8 cellular contexts compared by ENCODE assay signal in the genomic region with DNA sequence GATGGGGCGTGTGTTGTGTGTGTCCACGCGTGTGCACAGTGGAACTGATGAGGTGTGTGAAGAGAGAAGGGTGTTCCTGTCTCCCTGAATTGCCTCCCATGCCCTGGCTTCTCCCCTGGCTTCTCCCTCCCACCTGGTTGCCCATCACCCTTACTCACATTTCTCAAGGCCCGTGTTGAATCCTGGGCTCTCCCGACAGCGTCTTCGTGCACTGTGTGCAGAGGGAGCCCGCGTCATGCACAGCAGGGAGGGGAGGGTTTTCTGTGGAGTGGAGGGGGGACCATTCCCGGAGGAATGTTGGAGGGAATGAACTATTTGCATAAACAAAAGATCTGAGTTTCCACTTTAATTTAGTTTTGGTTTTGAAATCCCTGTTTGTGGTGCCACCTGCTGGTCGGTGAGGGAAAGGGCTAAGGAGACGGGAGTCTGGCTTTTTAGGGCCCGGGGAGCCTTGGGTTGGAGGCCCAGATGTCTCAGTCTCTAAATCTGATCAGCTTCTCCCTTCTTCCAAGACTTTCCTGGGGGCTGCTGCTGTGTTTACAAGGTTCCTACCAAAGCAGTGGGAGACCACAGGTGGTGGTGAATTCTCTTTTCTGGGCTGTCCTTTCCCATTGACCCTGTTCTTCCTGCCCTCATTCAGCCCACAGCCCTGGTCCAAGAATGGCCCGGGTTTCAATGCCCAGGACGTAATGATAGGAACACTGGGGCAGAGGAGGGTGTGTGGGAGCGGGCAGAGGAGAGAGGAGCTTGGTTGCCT. TPM values are rescaled to one million over a fixed set of nuclear protein-coding genes. Genes with fewer than 3 reads are reported as not detected.
DNase-seq lines count a peak whose midpoint lies in the region; ATAC-seq, FAIRE-seq and TF ChIP-seq lines count a peak whose summit lies in the region.

A gene (minus strand): TSS at position 217 of the 757 bp plus-strand sequence. CDS start 57 bp downstream, at position 160.

- H3K4me3 ChIP-seq in foreskin fibroblast (ENCODE audit: low read depth in 1 of 2, low read length in 2 of 2) = peak within 1 kb of the TSS; percentile 58 to 98

- no peaks in the 10 kb centered on the region for H3K27me3 Mint-ChIP-seq in CD4-positive, alpha-beta T cell
- H3K27me3 Mint-ChIP-seq in neural crest cell (ENCODE audit: low read depth) = peaks cover 2% of the 10 kb centered on the region

- H3K27me3 ChIP-seq in CD4-positive, alpha-beta T cell (ENCODE audit: control insufficient read depth, insufficient read depth, low read length) = no peaks in the 10 kb centered on the region

- H3K36me3 Mint-ChIP-seq in CD4-positive, alpha-beta T cell (ENCODE audit: low read depth) = no peaks in the 10 kb centered on the region
- H3K36me3 Mint-ChIP-seq in neural crest cell (ENCODE audit: low read depth) = no peaks in the 10 kb centered on the region

- CTCF ChIA-PET in CD4-positive, alpha-beta T cell (lab: Charles Lee) = interaction anchor here (0.7 kb wide), 1 partner anchor 16 kb away, joined by 3 read pairs; no protein-coding TSS in a partner anchor

- H3K4me3 Mint-ChIP-seq in CD4-positive, alpha-beta T cell = peak within 1 kb of the TSS; percentile 88
- H3K4me3 Mint-ChIP-seq in neural crest cell = peak within 1 kb of the TSS; percentile 82

- intact Hi-C loops in CD4-positive, alpha-beta T cell (cut with DNase I, micrococcal nuclease) = loop anchor here (1.0 to 5.0 kb wide), 4 partner anchors 115 to 224 kb away; no protein-coding TSS in a partner anchor

- FAIRE-seq in RCC 7860 (lab: Jason Lieb, UNC) = no peak

- no peaks in the 10 kb centered on the region for H3K9me3 ChIP-seq in CD4-positive, alpha-beta T cell (ENCODE audit: control insufficient read depth, low read length)

- H3K4me1 Mint-ChIP-seq in CD4-positive, alpha-beta T cell (ENCODE audit: low read depth) = peaks cover 8% of the 10 kb centered on the region
- H3K4me1 Mint-ChIP-seq in neural crest cell = peaks cover 11% of the 10 kb centered on the region

- H3K27ac ChIP-seq in CD4-positive, alpha-beta T cell (ENCODE audit: low read depth, low read length) = no peak within 1 kb of the TSS

- peak; percentile 79 for ATAC-seq in CD4-positive, alpha-beta T cell (ENCODE audit: poor library complexity)
- ATAC-seq in HG02798 (IDR thresholded peaks at IDR 0.05; ENCODE audit: poor library complexity, unreplicated experiment) (peak; percentile 47), HG03457 (IDR thresholded peaks at IDR 0.05; ENCODE audit: unreplicated experiment) (no peak)

- H3K9me3 Mint-ChIP-seq in CD4-positive, alpha-beta T cell = no peaks in the 10 kb centered on the region
- no peaks in the 10 kb centered on the region for H3K9me3 Mint-ChIP-seq in neural crest cell

- POLR2A ChIA-PET in CD4-positive, alpha-beta T cell (lab: Charles Lee) = interaction anchor here (1.1 to 1.4 kb wide), 3 partner anchors 15 to 223 kb away, joined by 3 to 5 read pairs (median 5); no protein-coding TSS in a partner anchor

- H3K27ac Mint-ChIP-seq in CD4-positive, alpha-beta T cell = peak within 1 kb of the TSS; percentile 53
- peak within 1 kb of the TSS; percentile 90 for H3K27ac Mint-ChIP-seq in neural crest cell (ENCODE audit: unreplicated experiment)

- peak; percentile 82 for TF ChIP-seq CTCF in CD4-positive, alpha-beta T cell (IDR thresholded peaks at IDR 0.05)
- TF ChIP-seq CTCF in foreskin fibroblast (IDR thresholded peaks at IDR 0.05; ENCODE audit: low read depth, low read length) (peak; percentile 91), neural crest cell (conservative IDR thresholded peaks at IDR 0.05) (peak; percentile 100)

- DNase-seq in CD4-positive, alpha-beta T cell = peak; percentile 57 to 76 (median 62)
- DNase-seq in RCC 7860 (ENCODE audit: low spot score) = peak; percentile 14
- DNase-seq in activated effector memory CD4-positive, alpha-beta T cell treated with anti-CD3 and anti-CD28 coated beads, Interleukin-2, amount 50 U/mL, for 16 hours = peak; percentile 89
- DNase-seq in foreskin fibroblast = peak; percentile 63 to 89
- peak; percentile 73 for DNase-seq in neural crest cell (ENCODE audit: low read depth, low spot score)
- DNase-seq in stromal cell of bone marrow (ENCODE audit: low read depth) = peak; percentile 89

RNA-seq across cellular contexts. Expression of the gene that starts here (rescaled TPM):
- total RNA-seq in CD4-positive, alpha-beta T cell = 1 to 10 TPM; 3.1 to 4.0 TPM
- total RNA-seq in neural crest cell = 4.0 and 5.3 TPM in 2 replicates

Comparison
In these comparisons a context has a peak if more than half of its experiments do, and no peak if none do; other contexts are left out.
1. DNase-seq: peak in every context shown above with its lines; median percentile 89 in activated effector memory CD4-positive, alpha-beta T cell treated with anti-CD3 and anti-CD28 coated beads, Interleukin-2, amount 50 U/mL, for 16 hours; 89 in stromal cell of bone marrow; 76 in foreskin fibroblast; 73 in neural crest cell; 62 in CD4-positive, alpha-beta T cell; 14 in RCC 7860.